In the genomic region with DNA sequence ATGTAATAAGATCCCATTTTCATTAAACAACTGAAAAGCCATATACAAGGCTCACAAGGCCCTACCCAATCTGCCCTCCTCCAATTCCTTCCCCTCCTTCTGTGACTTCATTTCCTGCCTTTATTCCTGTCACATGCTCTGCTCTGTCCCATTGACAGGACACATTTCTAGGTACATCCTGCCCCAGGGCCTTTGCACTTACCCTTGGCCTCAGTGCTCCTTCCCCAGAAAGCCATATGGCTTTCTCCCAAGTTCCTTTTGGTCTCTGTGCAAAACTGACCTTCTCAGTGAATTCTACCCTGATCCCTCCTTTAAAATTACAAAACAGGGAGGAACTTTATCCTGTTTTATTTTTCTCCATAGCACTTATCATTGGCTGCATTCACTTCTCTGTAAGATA, we compare ENCODE assay signal across 36 cellular contexts. TPM values are rescaled to one million over a fixed set of nuclear protein-coding genes. Genes with fewer than 3 reads are reported as not detected.
"Had no signal": no experiment of that assay in that cellular context is flagged by ENCODE, and none has a peak within 500 bp of the region (broad histone marks: within the 10 kb centered on the region; RNA-seq: fewer than 3 reads in every experiment).

No MANE protein-coding gene starts in this region.

- H3K9me3 Mint-ChIP-seq: activated B cell treated with CpG ODN at 0.5 μM for 24 hours; activated CD4-positive, alpha-beta memory T cell treated with anti-CD3 and anti-CD28 coated beads for 36 hours; activated naive CD4-positive, alpha-beta T cell treated with anti-CD3 and anti-CD28 coated beads, Interleukin-2, amount 50 U/mL, for 72 hours; central memory CD8-positive, alpha-beta T cell had no signal

- H3K4me3 Mint-ChIP-seq: activated B cell treated with CpG ODN at 0.5 μM for 24 hours; activated CD4-positive, alpha-beta memory T cell treated with anti-CD3 and anti-CD28 coated beads for 36 hours; central memory CD8-positive, alpha-beta T cell had no signal

- DNase-seq: activated B cell treated with CpG ODN at 0.5 μM for 24 hours; activated CD4-positive, alpha-beta memory T cell treated with anti-CD3 and anti-CD28 coated beads for 36 hours; activated CD4-positive, alpha-beta T cell treated with anti-CD3 and anti-CD28 coated beads for 4 hours; activated CD4-positive, alpha-beta T cell treated with anti-CD3 and anti-CD28 coated beads, Interleukin-2, amount 50 U/mL, for 1 hour; activated CD4-positive, CD25-positive, alpha-beta regulatory T cell treated with anti-CD3 and anti-CD28 coated beads, Interleukin-2, amount 50 U/mL, for 72 hours; activated CD8-positive, alpha-beta memory T cell treated with anti-CD3 and anti-CD28 coated beads, Interleukin-2, amount 50 U/mL, for 4 hours; activated effector memory CD4-positive, alpha-beta T cell treated with anti-CD3 and anti-CD28 coated beads, Interleukin-2, amount 50 U/mL, for 16 hours; activated naive CD4-positive, alpha-beta T cell; activated T-cell treated with anti-CD3 and anti-CD28 coated beads for 4 hours; activated T-cell treated with anti-CD3 and anti-CD28 coated beads, Interleukin-2, amount 50 U/mL, for 48 hours; amniotic stem cell; aorta; MM.1S; MV-4-11; NCI-H1092; NCI-H146; NCI-H187; NCI-H2029 treated with DMSO at 0.1 percent for 48 hours; NCI-H2107; NCI-H2171; NCI-H510A; NCI-H526; NCI-H748 treated with DMSO at 0.1 percent for 48 hours; NK-92 treated with Interleukin-12 subunit alpha and Interleukin-12 subunit beta, amount 100 ng/mL, for 24 hours; PC-9; SIG-M5; SW 1271; T-helper 1 cell; T-helper 2 cell; T-helper 9 cell had no signal

- H3K27me3 Mint-ChIP-seq: activated B cell treated with CpG ODN at 0.5 μM for 24 hours; activated CD4-positive, alpha-beta memory T cell treated with anti-CD3 and anti-CD28 coated beads for 36 hours had no signal

- H3K36me3 Mint-ChIP-seq: activated CD4-positive, alpha-beta memory T cell treated with anti-CD3 and anti-CD28 coated beads for 36 hours; activated naive CD4-positive, alpha-beta T cell treated with anti-CD3 and anti-CD28 coated beads, Interleukin-2, amount 50 U/mL, for 72 hours had no signal

- H3K27ac Mint-ChIP-seq: activated B cell treated with CpG ODN at 0.5 μM for 24 hours; activated CD4-positive, alpha-beta memory T cell treated with anti-CD3 and anti-CD28 coated beads for 36 hours; activated naive CD4-positive, alpha-beta T cell treated with anti-CD3 and anti-CD28 coated beads, Interleukin-2, amount 50 U/mL, for 72 hours had no signal

- ATAC-seq: activated naive CD4-positive, alpha-beta T cell treated with anti-CD3 and anti-CD28 coated beads, Interleukin-2, amount 50 U/mL, for 72 hours; Right ventricle myocardium inferior; SK-N-SH treated with all-trans-retinoic acid at 6 μM for 48 hours had no signal

RNA-seq across cellular contexts. Expression of gene KCNMA1, which starts 40.0 kb away (rescaled TPM):
- total RNA-seq: activated CD4-positive, alpha-beta memory T cell treated with anti-CD3 and anti-CD28 coated beads for 36 hours; activated naive CD4-positive, alpha-beta T cell treated with anti-CD3 and anti-CD28 coated beads, Interleukin-2, amount 50 U/mL, for 72 hours; OCI-LY7; SK-MEL-5 had no signal
